In the genomic region with DNA sequence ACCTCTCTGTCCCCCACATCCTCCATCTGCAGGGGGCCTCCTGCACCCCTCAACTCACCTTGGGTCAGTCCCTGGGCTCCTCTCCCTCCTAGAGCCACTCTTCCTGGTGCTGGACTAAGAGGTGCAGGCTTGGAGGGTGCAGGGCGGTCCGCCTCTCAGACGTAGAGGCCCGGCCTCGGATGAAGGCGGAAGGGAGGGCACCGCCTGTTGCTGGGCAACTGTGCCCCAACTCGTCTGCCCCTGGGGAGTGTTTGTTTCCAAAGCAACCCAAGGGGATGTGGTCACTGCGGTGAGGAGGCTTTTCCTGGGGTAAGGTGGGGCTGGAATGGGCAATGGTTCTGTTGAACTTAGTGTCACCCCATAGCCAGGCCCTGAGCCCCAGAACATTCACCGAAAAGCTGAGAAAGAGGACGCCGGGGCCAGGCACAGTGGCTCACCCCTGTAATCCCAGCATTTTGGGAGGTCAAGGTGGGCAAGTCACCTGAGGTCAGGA, we compare ENCODE assay signal across 8 cellular contexts. TPM values are rescaled to one million over a fixed set of nuclear protein-coding genes. Genes with fewer than 3 reads are reported as not detected.
DNase-seq lines count a peak whose midpoint lies in the region; ATAC-seq lines count a peak whose summit lies in the region.

A gene with protein sequence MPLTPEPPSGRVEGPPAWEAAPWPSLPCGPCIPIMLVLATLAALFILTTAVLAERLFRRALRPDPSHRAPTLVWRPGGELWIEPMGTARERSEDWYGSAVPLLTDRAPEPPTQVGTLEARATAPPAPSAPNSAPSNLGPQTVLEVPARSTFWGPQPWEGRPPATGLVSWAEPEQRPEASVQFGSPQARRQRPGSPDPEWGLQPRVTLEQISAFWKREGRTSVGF (minus strand): TSS at position 138 of the 493 bp plus-strand sequence. CDS start 1,039 bp downstream, outside the sequence.

- peaks cover 61% of the 10 kb centered on the region for H3K4me1 Mint-ChIP-seq in stimulated activated naive CD8-positive, alpha-beta T cell treated with anti-CD3 and anti-CD28 coated beads, Interleukin-15, amount 100 ng/mL, for 72 hours

- ATAC-seq in GM18498 (IDR thresholded peaks at IDR 0.05; ENCODE audit: unreplicated experiment) (peak; percentile 87), HG02885 (IDR thresholded peaks at IDR 0.05; ENCODE audit: poor library complexity, unreplicated experiment) (peak; percentile 75)
- ATAC-seq in stimulated activated naive CD8-positive, alpha-beta T cell treated with anti-CD3 and anti-CD28 coated beads, Interleukin-15, amount 100 ng/mL, for 72 hours = peak; percentile 92

- H3K27ac Mint-ChIP-seq in stimulated activated naive CD8-positive, alpha-beta T cell treated with anti-CD3 and anti-CD28 coated beads, Interleukin-15, amount 100 ng/mL, for 72 hours = peak within 1 kb of the TSS; percentile 92 to 100

- no peaks in the 10 kb centered on the region for H3K9me3 Mint-ChIP-seq in stimulated activated naive CD8-positive, alpha-beta T cell treated with anti-CD3 and anti-CD28 coated beads, Interleukin-15, amount 100 ng/mL, for 72 hours

- peak within 1 kb of the TSS; percentile 97 to 98 for H3K4me3 Mint-ChIP-seq in stimulated activated naive CD8-positive, alpha-beta T cell treated with anti-CD3 and anti-CD28 coated beads, Interleukin-15, amount 100 ng/mL, for 72 hours

- no peaks in the 10 kb centered on the region for H3K27me3 Mint-ChIP-seq in stimulated activated naive CD8-positive, alpha-beta T cell treated with anti-CD3 and anti-CD28 coated beads, Interleukin-15, amount 100 ng/mL, for 72 hours

- DNase-seq in SW480 (ENCODE audit: low spot score) (peak; percentile 91), mucosa of gallbladder (ENCODE audit: low spot score) (peak; percentile 72), NCI-H2227 treated with DMSO at 0.1 percent for 48 hours (lab: John Stamatoyannopoulos, UW) (no peak), AG08396 (ENCODE audit: low spot score) (no peak)
- DNase-seq in activated naive CD4-positive, alpha-beta T cell (lab: John Stamatoyannopoulos, UW) = peak; percentile 34 to 85 (median 60)
- peak; percentile 77 to 94 for DNase-seq in stimulated activated naive CD8-positive, alpha-beta T cell treated with anti-CD3 and anti-CD28 coated beads, Interleukin-15, amount 100 ng/mL, for 72 hours

RNA-seq across cellular contexts. Expression of the gene that starts here (rescaled TPM):
- 3.0 TPM for total RNA-seq in mucosa of gallbladder

Comparison
In these comparisons a context has a peak if more than half of its experiments do, and no peak if none do; other contexts are left out.
1. DNase-seq: peak in SW480 (single experiment), activated naive CD4-positive, alpha-beta T cell (4 of 4), mucosa of gallbladder (single experiment) and stimulated activated naive CD8-positive, alpha-beta T cell treated with anti-CD3 and anti-CD28 coated beads, Interleukin-15, amount 100 ng/mL, for 72 hours (2 of 2); none in NCI-H2227 treated with DMSO at 0.1 percent for 48 hours (single experiment) and AG08396 (single experiment).
2. Peak in every context shown above with its lines, with median percentiles within 50 percentile points of each other: ATAC-seq.